In genomic region chr1:112636597-112637256, GRCh38 we compare ENCODE assay signal across 10 cellular contexts. TPM values are rescaled to one million over a fixed set of nuclear protein-coding genes. Genes with fewer than 3 reads are reported as not detected.
DNase-seq lines count a peak whose midpoint lies in the region; ATAC-seq, FAIRE-seq and TF ChIP-seq lines count a peak whose summit lies in the region.
"Had no signal": no experiment of that assay in that cellular context is flagged by ENCODE, and none has a peak within 500 bp of the region (broad histone marks: within the 10 kb centered on the region; RNA-seq: fewer than 3 reads in every experiment).

No MANE protein-coding gene starts in this region.

- FAIRE-seq in GM12891 (lab: Jason Lieb, UNC): peak; percentile 48

- no peaks in the 10 kb centered on the region for H3K36me3 ChIP-seq in WERI-Rb-1

- H3K36me3 Mint-ChIP-seq in nephron (ENCODE audit: low read depth): peaks cover 28% of the 10 kb centered on the region

- peaks cover 3% of the 10 kb centered on the region for H3K9me3 Mint-ChIP-seq in nephron

- H3K4me1 Mint-ChIP-seq in nephron: peaks cover 10% of the 10 kb centered on the region

- no peak for DNase-seq in GM12891 (ENCODE audit: insufficient read length, low spot score)
- peak; percentile 4 for DNase-seq in astrocyte of the hippocampus (ENCODE audit: low read depth, low spot score)
- no peak for DNase-seq in WERI-Rb-1
- no peak for DNase-seq in NCI-H1694 treated with DMSO at 0.1 percent for 48 hours (lab: John Stamatoyannopoulos, UW)
- no peak for DNase-seq in activated CD4-positive, alpha-beta T cell treated with anti-CD3 and anti-CD28 coated beads for 4 hours
- DNase-seq: activated CD4-positive, CD25-positive, alpha-beta regulatory T cell; NCI-H1417 treated with DMSO at 0.1 percent for 48 hours had no signal

- H3K4me3 Mint-ChIP-seq in nephron: no peak overlapping the region

- H3K9me3 ChIP-seq in WERI-Rb-1 (ENCODE audit: severe bottlenecking): no peaks in the 10 kb centered on the region

- H3K27me3 Mint-ChIP-seq in nephron (ENCODE audit: low read depth): no peaks in the 10 kb centered on the region

- H3K27ac Mint-ChIP-seq in nephron: peak overlapping the region; percentile 9 to 50 (median 19)

- H3K4me3 ChIP-seq in WERI-Rb-1 (ENCODE audit: low read depth, low read length): no peak overlapping the region

- TF ChIP-seq POLR2A in GM12891 (IDR thresholded peaks at IDR 0.05; ENCODE audit: low read depth, low read length): no peak

- no peak overlapping the region for H3K27ac ChIP-seq in WERI-Rb-1

- no peak for TF ChIP-seq CTCF in nephron (IDR thresholded peaks at IDR 0.05; ENCODE audit: unreplicated experiment in 3 of 3)
- no peak for TF ChIP-seq CTCF in WERI-Rb-1 (IDR thresholded peaks at IDR 0.05; ENCODE audit: low read depth, low read length)

- no peaks in the 10 kb centered on the region for H3K27me3 ChIP-seq in WERI-Rb-1 (ENCODE audit: insufficient read depth, low read depth, severe bottlenecking)

- ATAC-seq in HG03135 (IDR thresholded peaks at IDR 0.05; ENCODE audit: unreplicated experiment) (peak; percentile 50), HG03565 (IDR thresholded peaks at IDR 0.05; ENCODE audit: unreplicated experiment) (no peak)

TF ChIP-seq in GM12891, 5 proteins besides CTCF, POLR2A, EP300 and RAD21:
- TF ChIP-seq POU2F2 (IDR thresholded peaks at IDR 0.05; ENCODE audit: low read depth, low read length): no peak
- no peak for TF ChIP-seq PAX5 (IDR thresholded peaks at IDR 0.05; ENCODE audit: insufficient read depth, low read length, severe bottlenecking)
- TF ChIP-seq SPI1 (IDR thresholded peaks at IDR 0.05; ENCODE audit: low read depth, low read length): no peak
- no peak for TF ChIP-seq POLR2AphosphoS5 (IDR thresholded peaks at IDR 0.05; ENCODE audit: low read depth, low read length)
- no peak for TF ChIP-seq TAF1 (IDR thresholded peaks at IDR 0.05; ENCODE audit: low read depth, low read length)

RNA-seq across cellular contexts. Expression of gene CAPZA1, which starts 17.1 kb away (rescaled TPM):
- polyA plus RNA-seq in GM12891 (2012; ENCODE audit: low read depth, missing spikeins): 126 TPM

RNA-seq across cellular contexts. Expression of gene ST7L, which starts 17.8 kb away (rescaled TPM):
- polyA plus RNA-seq in GM12891 (2012; ENCODE audit: low read depth, missing spikeins): 5.5 TPM

RNA-seq across cellular contexts. Expression of gene MOV10, which starts 37.7 kb away (rescaled TPM):
- polyA plus RNA-seq in GM12891 (2012; ENCODE audit: low read depth, missing spikeins): 59.1 TPM
